Comparison of ENCODE assay signal across 11 cellular contexts in genomic region chr3:158847466-158847849, GRCh38. TPM values are rescaled to one million over a fixed set of nuclear protein-coding genes. Genes with fewer than 3 reads are reported as not detected.
DNase-seq lines count a peak whose midpoint lies in the region; ATAC-seq and TF ChIP-seq lines count a peak whose summit lies in the region.
"Had no signal": no experiment of that assay in that cellular context is flagged by ENCODE, and none has a peak within 500 bp of the region (broad histone marks: within the 10 kb centered on the region; RNA-seq: fewer than 3 reads in every experiment).

No MANE protein-coding gene starts in this region.

- H4K8ac ChIP-seq in trophoblast cell (ENCODE audit: low read depth, low read length) = no peak overlapping the region

- no peaks in the 10 kb centered on the region for H3K9me3 ChIP-seq in trophoblast cell (ENCODE audit: insufficient read depth, low read depth, low read length)

- H3K9ac ChIP-seq in trophoblast cell (ENCODE audit: low read length) = no peak overlapping the region
- H3K9ac ChIP-seq: parathyroid adenoma had no signal

- WGBS in trophoblast cell (ENCODE audit: extremely low coverage, insufficient coverage, insufficient read length) = no CpG with 5 or more reads among the region's 4 CpGs

- H3K79me1 ChIP-seq in trophoblast cell (ENCODE audit: low read length) = no peaks in the 10 kb centered on the region

- H2AFZ ChIP-seq in trophoblast cell (ENCODE audit: insufficient read depth, low read length, poor library complexity) = no peak overlapping the region
- H2AFZ ChIP-seq: parathyroid adenoma had no signal

- peak; percentile 35 for ATAC-seq in GM21529 (IDR thresholded peaks at IDR 0.05; ENCODE audit: unreplicated experiment)
- peak; percentile 16 for ATAC-seq in HG03196 (IDR thresholded peaks at IDR 0.05; ENCODE audit: unreplicated experiment)
- peak; percentile 20 for ATAC-seq in foreskin keratinocyte

- no peaks in the 10 kb centered on the region for H3K4me1 ChIP-seq in foreskin keratinocyte
- no peaks in the 10 kb centered on the region for H3K4me1 ChIP-seq in trophoblast cell (ENCODE audit: control insufficient read depth in 1 of 2, insufficient read depth in 2 of 2, low read length in 2 of 2)

- no peaks in the 10 kb centered on the region for H3K36me3 ChIP-seq in trophoblast cell (ENCODE audit: control insufficient read depth in 1 of 2, insufficient read depth in 2 of 2, low read length in 2 of 2)

- H2BK120ac ChIP-seq in trophoblast cell (ENCODE audit: insufficient read depth, low read length, poor library complexity) = no peak overlapping the region

- H3K4me2 ChIP-seq in trophoblast cell (ENCODE audit: low read length) = no peak overlapping the region

- no peak overlapping the region for H4K91ac ChIP-seq in trophoblast cell (ENCODE audit: low read depth, low read length)

- peaks cover 28% of the 10 kb centered on the region for H3K27me3 ChIP-seq in foreskin keratinocyte
- no peaks in the 10 kb centered on the region for H3K27me3 ChIP-seq in trophoblast cell (ENCODE audit: insufficient read depth, low read length)

- no peak overlapping the region for H2BK5ac ChIP-seq in trophoblast cell (ENCODE audit: low read depth, low read length, poor library complexity)

- no peak overlapping the region for H4K12ac ChIP-seq in trophoblast cell (ENCODE audit: low read depth, low read length)

- H3K18ac ChIP-seq in trophoblast cell (ENCODE audit: low read length) = no peak overlapping the region

- no peak for TF ChIP-seq CTCF in foreskin keratinocyte (conservative IDR thresholded peaks at IDR 0.05)

- no peak overlapping the region for H3K4ac ChIP-seq in trophoblast cell (ENCODE audit: low read depth, low read length)

- no peak overlapping the region for H3K14ac ChIP-seq in trophoblast cell (ENCODE audit: low read length)

- H3K23ac ChIP-seq in trophoblast cell (ENCODE audit: low read length) = no peak overlapping the region

- H3K4me3 ChIP-seq in trophoblast cell (ENCODE audit: low read depth, low read length) = no peak overlapping the region

- peak; percentile 2 for DNase-seq in NCI-H1092 (lab: John Stamatoyannopoulos, UW)
- DNase-seq in NCI-H1092 treated with DMSO at 0.1 percent for 48 hours (lab: John Stamatoyannopoulos, UW) = no peak
- DNase-seq in foreskin keratinocyte = no peak
- no peak for DNase-seq in medulla oblongata (ENCODE audit: extremely low spot score)
- DNase-seq in SK-N-DZ (ENCODE audit: low spot score) = no peak
- no peak for DNase-seq in trophoblast cell
- DNase-seq: 8988T, hippocampal formation had no signal

- no peak overlapping the region for H2BK12ac ChIP-seq in trophoblast cell (ENCODE audit: low read length)

- H3K27ac ChIP-seq in foreskin keratinocyte (no peak overlapping the region), trophoblast cell (ENCODE audit: low read depth, low read length) (no peak overlapping the region)
- H3K27ac ChIP-seq: parathyroid adenoma had no signal

- H3K79me2 ChIP-seq in trophoblast cell (ENCODE audit: control insufficient read depth, insufficient read depth, low read length, poor library complexity) = no peaks in the 10 kb centered on the region
- H3K79me2 ChIP-seq: parathyroid adenoma had no signal

- H2AK5ac ChIP-seq in trophoblast cell (ENCODE audit: low read length) = no peak overlapping the region

RNA-seq across cellular contexts. Expression of gene MFSD1, which starts 45.6 kb away (rescaled TPM):
- 31.9 and 33.0 TPM in 2 replicates for total RNA-seq in foreskin keratinocyte
- 15.8 and 20.2 TPM in 2 replicates for polyA plus RNA-seq in foreskin keratinocyte
- 64.7 and 66.2 TPM in 2 replicates for polyA plus RNA-seq in SK-N-DZ (2014; cell fraction: cytosol; rRNA removed)
- polyA plus RNA-seq in SK-N-DZ (2014; cell fraction: nucleus; rRNA removed) = 30.5 and 36.8 TPM in 2 replicates
- polyA plus RNA-seq in trophoblast cell (2013) = 14.3 and 15.6 TPM in 2 replicates
